8 cellular contexts compared by ENCODE assay signal in genomic region chr2:170873035-170873692, GRCh38. TPM values are rescaled to one million over a fixed set of nuclear protein-coding genes. Genes with fewer than 3 reads are reported as not detected.
A peak's percentile ranks its signal among the peaks of the same experiment; 100 is the strongest.
DNase-seq lines count a peak whose midpoint lies in the region; ATAC-seq and TF ChIP-seq lines count a peak whose summit lies in the region.

No MANE protein-coding gene starts in this region.

- H3K9ac ChIP-seq in subcutaneous abdominal adipose tissue (ENCODE audit: low read length in 5 of 5): peak overlapping the region in 2 of 5 donors; percentile 55 to 63

- H3K27me3 Mint-ChIP-seq in activated T-helper 2 cell treated with anti-CD3 and anti-CD28 coated beads, Interferon-gamma antibody, Interleukin-2, Interleukin-4, amounts not matched to agents 10 μg/mL and 5 μg/mL and 100 μg/mL, durations not matched to agents 14 hours and 24 hours and 36 hours (ENCODE audit: low read depth): peaks cover 3% of the 10 kb centered on the region

- H3K27ac ChIP-seq in foreskin keratinocyte (no peak overlapping the region), subcutaneous abdominal adipose tissue (ENCODE audit: low read depth, low read length) (no peak overlapping the region)

- H3K36me3 Mint-ChIP-seq in activated T-helper 2 cell treated with anti-CD3 and anti-CD28 coated beads, Interferon-gamma antibody, Interleukin-2, Interleukin-4, amounts not matched to agents 10 μg/mL and 5 μg/mL and 100 μg/mL, durations not matched to agents 14 hours and 24 hours and 36 hours (ENCODE audit: low read depth): no peaks in the 10 kb centered on the region

- H3K4me3 Mint-ChIP-seq in activated T-helper 2 cell treated with anti-CD3 and anti-CD28 coated beads, Interferon-gamma antibody, Interleukin-2, Interleukin-4, amounts not matched to agents 10 μg/mL and 5 μg/mL and 100 μg/mL, durations not matched to agents 14 hours and 24 hours and 36 hours (ENCODE audit: low read depth): peak overlapping the region; percentile 64

- H3K36me3 ChIP-seq in subcutaneous abdominal adipose tissue (ENCODE audit: control insufficient read depth in 5 of 5, insufficient read depth in 5 of 5, low read length in 5 of 5): no peaks in the 10 kb centered on the region

- H3K9me3 ChIP-seq in subcutaneous abdominal adipose tissue (ENCODE audit: control insufficient read depth in 5 of 5, low read length in 5 of 5): no peaks in the 10 kb centered on the region

- TF ChIP-seq CTCF in foreskin keratinocyte (conservative IDR thresholded peaks at IDR 0.05): peak; percentile 88

- peak overlapping the region; percentile 34 to 67 (median 58) for H3K4me3 ChIP-seq in subcutaneous abdominal adipose tissue (ENCODE audit: low read depth in 1 of 5, low read length in 5 of 5)

- DNase-seq in DMS 273 treated with DMSO at 0.1 percent for 48 hours (lab: John Stamatoyannopoulos, UW) (peak; percentile 5), HuH-7 (ENCODE audit: low spot score) (peak; percentile 83), RKO (ENCODE audit: low spot score) (peak; percentile 80), foreskin keratinocyte (peak in 1 of 2 donors; percentile 41), non-pigmented ciliary epithelial cell (ENCODE audit: low read depth) (peak; percentile 36)
- peak; percentile 70 for DNase-seq in activated T-helper 2 cell treated with anti-CD3 and anti-CD28 coated beads, Interferon-gamma antibody, Interleukin-2, Interleukin-4, amounts not matched to agents 10 μg/mL and 5 μg/mL and 100 μg/mL, durations not matched to agents 14 hours and 24 hours and 36 hours (ENCODE audit: low spot score)

- H3K27ac Mint-ChIP-seq in activated T-helper 2 cell treated with anti-CD3 and anti-CD28 coated beads, Interferon-gamma antibody, Interleukin-2, Interleukin-4, amounts not matched to agents 10 μg/mL and 5 μg/mL and 100 μg/mL, durations not matched to agents 14 hours and 24 hours and 36 hours: peak overlapping the region; percentile 82

- peaks cover 13% of the 10 kb centered on the region for H3K4me1 Mint-ChIP-seq in activated T-helper 2 cell treated with anti-CD3 and anti-CD28 coated beads, Interferon-gamma antibody, Interleukin-2, Interleukin-4, amounts not matched to agents 10 μg/mL and 5 μg/mL and 100 μg/mL, durations not matched to agents 14 hours and 24 hours and 36 hours (ENCODE audit: low read depth)

- H3K4me1 ChIP-seq in foreskin keratinocyte (peaks cover 8% of the 10 kb centered on the region), subcutaneous abdominal adipose tissue (ENCODE audit: control insufficient read depth in 5 of 5, insufficient read depth in 5 of 5, low read length in 5 of 5) (peaks cover 0 to 8% (median 7%) of the 10 kb centered on the region in 5 donors)

- no peaks in the 10 kb centered on the region for H3K9me3 Mint-ChIP-seq in activated T-helper 2 cell treated with anti-CD3 and anti-CD28 coated beads, Interferon-gamma antibody, Interleukin-2, Interleukin-4, amounts not matched to agents 10 μg/mL and 5 μg/mL and 100 μg/mL, durations not matched to agents 14 hours and 24 hours and 36 hours

- intact Hi-C loops in activated T-helper 2 cell treated with anti-CD3 and anti-CD28 coated beads, Interferon-gamma antibody, Interleukin-2, Interleukin-4, amounts not matched to agents 10 μg/mL and 5 μg/mL and 100 μg/mL, durations not matched to agents 14 hours and 24 hours and 36 hours (cut with micrococcal nuclease): loop anchor here (2.0 to 5.0 kb wide), 3 partner anchors 30 to 511 kb away; partner anchors contain the start of gene GAD1

- peak; percentile 93 for ATAC-seq in GM21423 (IDR thresholded peaks at IDR 0.05; ENCODE audit: unreplicated experiment)
- ATAC-seq in foreskin keratinocyte: peak; percentile 84

- H3K27me3 ChIP-seq in foreskin keratinocyte: no peaks in the 10 kb centered on the region
- no peaks in the 10 kb centered on the region for H3K27me3 ChIP-seq in subcutaneous abdominal adipose tissue (ENCODE audit: control insufficient read depth in 5 of 5, insufficient read depth in 4 of 5, low read length in 5 of 5)

RNA-seq across cellular contexts. Expression of gene GORASP2, which starts 55.9 kb away (rescaled TPM):
- 92.4 and 92.8 TPM in 2 replicates for total RNA-seq in activated T-helper 2 cell treated with anti-CD3 and anti-CD28 coated beads, Interferon-gamma antibody, Interleukin-2, Interleukin-4, amounts not matched to agents 10 μg/mL and 5 μg/mL and 100 μg/mL, durations not matched to agents 14 hours and 24 hours and 36 hours
- total RNA-seq in foreskin keratinocyte: 54.4 and 59.1 TPM in 2 replicates
- polyA plus RNA-seq in foreskin keratinocyte: 58.1 and 63.3 TPM in 2 replicates

RNA-seq across cellular contexts. Expression of gene GAD1, which starts 56.5 kb away (rescaled TPM):
- 41.4 and 42.0 TPM in 2 replicates for total RNA-seq in activated T-helper 2 cell treated with anti-CD3 and anti-CD28 coated beads, Interferon-gamma antibody, Interleukin-2, Interleukin-4, amounts not matched to agents 10 μg/mL and 5 μg/mL and 100 μg/mL, durations not matched to agents 14 hours and 24 hours and 36 hours
- 0.61 and 1.4 TPM in 2 replicates for total RNA-seq in foreskin keratinocyte
- polyA plus RNA-seq in foreskin keratinocyte: 0.82 and 1.7 TPM in 2 replicates

Comparison
In these comparisons a context has a peak if more than half of its experiments do, and no peak if none do; other contexts are left out.
1. RNA of gene GAD1, which starts 56.5 kb away (total RNA-seq): 41.4 to 42.0 TPM in activated T-helper 2 cell treated with anti-CD3 and anti-CD28 coated beads, Interferon-gamma antibody, Interleukin-2, Interleukin-4, amounts not matched to agents 10 μg/mL and 5 μg/mL and 100 μg/mL, durations not matched to agents 14 hours and 24 hours and 36 hours; 0.61 to 1.4 TPM in foreskin keratinocyte; every median in the first group is over 10 times any median in the second.